ENCODE assay signal across 2 cellular contexts in the genomic region with DNA sequence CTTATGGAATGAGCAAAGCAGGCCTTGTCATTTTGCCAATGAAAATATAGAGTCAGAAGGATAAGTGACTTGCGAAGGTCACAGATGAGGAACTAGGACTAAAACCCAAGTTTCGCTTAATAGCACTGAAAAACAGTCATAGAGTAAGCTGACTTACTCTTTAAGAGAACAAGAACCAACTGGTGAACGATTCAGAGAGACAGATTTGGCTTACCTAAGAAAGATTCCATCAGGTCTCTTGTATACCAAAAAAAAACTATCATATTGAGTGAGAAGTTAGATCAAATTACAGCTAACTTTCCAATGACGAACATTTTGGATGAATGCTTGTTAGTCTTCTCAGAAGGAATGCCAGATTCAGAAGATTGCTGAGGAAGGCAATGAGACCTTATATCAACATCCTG.
TF ChIP-seq lines count a peak whose summit lies in the region.

No MANE protein-coding gene starts in this region.

TF ChIP-seq in IMR-90, 13 proteins besides CTCF, POLR2A, EP300 and RAD21:
- no peak for TF ChIP-seq RCOR1 (IDR thresholded peaks at IDR 0.05; ENCODE audit: insufficient replicate concordance, low read length)
- TF ChIP-seq CHD1 (IDR thresholded peaks at IDR 0.05; ENCODE audit: low read depth, low read length): no peak
- no peak for TF ChIP-seq MAZ (IDR thresholded peaks at IDR 0.05; ENCODE audit: borderline replicate concordance, low read depth, low read length)
- TF ChIP-seq NFE2L2 (IDR thresholded peaks at IDR 0.05; ENCODE audit: low read depth, low read length): no peak
TF ChIP-seq in IMR-90: peak in this region for 0.

TF ChIP-seq in K562, 482 proteins besides CTCF, POLR2A, EP300 and RAD21:
- TF ChIP-seq PHTF2 (CRISPR knock-in tag; IDR thresholded peaks at IDR 0.05): no peak
- no peak for TF ChIP-seq STAT5A (IDR thresholded peaks at IDR 0.05; ENCODE audit: borderline replicate concordance, low read length)
- TF ChIP-seq GTF2A2 (tag; IDR thresholded peaks at IDR 0.05): no peak
- TF ChIP-seq, protein P1, sequence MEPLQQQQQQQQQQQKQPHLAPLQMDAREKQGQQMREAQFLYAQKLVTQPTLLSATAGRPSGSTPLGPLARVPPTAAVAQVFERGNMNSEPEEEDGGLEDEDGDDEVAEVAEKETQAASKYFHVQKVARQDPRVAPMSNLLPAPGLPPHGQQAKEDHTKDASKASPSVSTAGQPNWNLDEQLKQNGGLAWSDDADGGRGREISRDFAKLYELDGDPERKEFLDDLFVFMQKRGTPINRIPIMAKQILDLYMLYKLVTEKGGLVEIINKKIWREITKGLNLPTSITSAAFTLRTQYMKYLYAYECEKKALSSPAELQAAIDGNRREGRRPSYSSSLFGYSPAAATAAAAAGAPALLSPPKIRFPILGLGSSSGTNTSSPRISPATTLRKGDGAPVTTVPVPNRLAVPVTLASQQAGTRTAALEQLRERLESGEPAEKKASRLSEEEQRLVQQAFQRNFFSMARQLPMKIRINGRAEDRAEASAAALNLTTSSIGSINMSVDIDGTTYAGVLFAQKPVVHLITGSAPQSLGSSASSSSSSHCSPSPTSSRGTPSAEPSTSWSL (CRISPR knock-in tag; IDR thresholded peaks at IDR 0.05; ENCODE audit: borderline replicate concordance): no peak
